In the genomic region with DNA sequence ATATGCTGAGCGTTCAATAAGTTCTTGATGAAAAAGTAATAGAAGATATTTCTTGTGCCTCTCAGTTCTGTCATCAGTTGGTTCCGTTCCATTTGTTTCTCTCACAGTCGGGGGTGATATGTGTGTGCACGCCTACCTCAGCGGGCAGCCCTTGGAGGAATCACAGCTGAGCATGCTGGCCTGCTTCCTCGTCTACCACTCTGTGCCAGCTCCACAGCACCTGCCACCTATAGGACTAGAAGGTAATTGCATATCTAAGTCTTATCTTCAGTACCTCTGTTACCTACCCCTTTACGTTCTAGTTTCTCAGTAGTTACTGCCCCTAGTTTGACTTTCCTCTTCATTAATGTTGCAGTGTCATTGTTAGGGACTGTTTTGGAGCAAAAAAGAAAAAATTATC, we compare ENCODE assay signal across 8 cellular contexts.
A peak's percentile ranks its signal among the peaks of the same experiment; 100 is the strongest.
DNase-seq lines count a peak whose midpoint lies in the region; ATAC-seq and TF ChIP-seq lines count a peak whose summit lies in the region.
"Not testable (repeated sequence)": the region's sequence is repeated elsewhere in the genome, so short reads cannot be mapped to it uniquely, and the experiment has no call there.

No MANE protein-coding gene starts in this region.

- intact Hi-C loops in CD8-positive, alpha-beta T cell (cut with DNase I, micrococcal nuclease); OCI-LY7 (cut with micrococcal nuclease; ENCODE audit: unreplicated experiment); left ventricle myocardium inferior (cut with micrococcal nuclease); psoas muscle (cut with DNase I): not testable (repeated sequence)

- H4K20me1 ChIP-seq in OCI-LY7 (ENCODE audit: insufficient read depth, low read length) = not testable (repeated sequence)

- not testable (repeated sequence) for H3K36me3 ChIP-seq in CD8-positive, alpha-beta T cell (ENCODE audit: insufficient read depth, low read length); OCI-LY7 (ENCODE audit: insufficient read depth, low read length); left ventricle myocardium inferior; psoas muscle (ENCODE audit: insufficient read depth in 1 of 2, low read depth in 1 of 2)

- not testable (repeated sequence) for H3K36me3 Mint-ChIP-seq in CD8-positive, alpha-beta T cell; activated T-helper 17 cell treated with anti-CD3 and anti-CD28 coated beads, Interleukin-2, amount 50 U/mL, for 72 hours (ENCODE audit: low read depth)

- not testable (repeated sequence) for H3K4me3 ChIP-seq in CD8-positive, alpha-beta T cell (ENCODE audit: low read depth, low read length); OCI-LY7 (ENCODE audit: low read depth, low read length, poor library complexity, severe bottlenecking); left ventricle myocardium inferior; psoas muscle

- 15 to 47% (median 43%) methylated on average over 1 to 2 of the region's 7 CpGs for WGBS in psoas muscle, 3 donors

- H3K9me2 ChIP-seq in OCI-LY7 (ENCODE audit: insufficient read depth, low read length) = not testable (repeated sequence)

- H3K4me1 Mint-ChIP-seq in CD8-positive, alpha-beta T cell (ENCODE audit: low read depth); activated T-helper 17 cell treated with anti-CD3 and anti-CD28 coated beads, Interleukin-2, amount 50 U/mL, for 72 hours: not testable (repeated sequence)

- H3K4me3 Mint-ChIP-seq in CD8-positive, alpha-beta T cell; activated T-helper 17 cell treated with anti-CD3 and anti-CD28 coated beads, Interleukin-2, amount 50 U/mL, for 72 hours: not testable (repeated sequence)

- H3K27me3 ChIP-seq in CD8-positive, alpha-beta T cell (ENCODE audit: insufficient read depth, low read length); left ventricle myocardium inferior (ENCODE audit: low read depth); psoas muscle (ENCODE audit: insufficient read depth in 3 of 3, low read length in 2 of 3): not testable (repeated sequence)

- H3K27me3 Mint-ChIP-seq in CD8-positive, alpha-beta T cell (ENCODE audit: low read depth); activated T-helper 17 cell treated with anti-CD3 and anti-CD28 coated beads, Interleukin-2, amount 50 U/mL, for 72 hours: not testable (repeated sequence)

- not testable (repeated sequence) for H3K27ac ChIP-seq in CD8-positive, alpha-beta T cell (ENCODE audit: low read depth, low read length); OCI-LY7 (ENCODE audit: low read depth, low read length, poor library complexity, severe bottlenecking); left ventricle myocardium inferior (replicated peaks); psoas muscle

- POLR2A ChIA-PET in CD8-positive, alpha-beta T cell (lab: Charles Lee); OCI-LY7 (lab: Charles Lee): not testable (repeated sequence)

- H3K4me1 ChIP-seq in CD8-positive, alpha-beta T cell (ENCODE audit: insufficient read depth, low read length); OCI-LY7 (ENCODE audit: insufficient read depth, low read length, poor library complexity, severe bottlenecking); left ventricle myocardium inferior; psoas muscle: not testable (repeated sequence)

- not testable (repeated sequence) for H3K79me2 ChIP-seq in OCI-LY7 (ENCODE audit: insufficient read depth, low read depth, low read length)

- not testable (repeated sequence) for DNase-seq in CD8-positive, alpha-beta T cell; OCI-LY7 (ENCODE audit: low spot score); left ventricle myocardium inferior; psoas muscle

- ATAC-seq in CD8-positive, alpha-beta T cell = peak; percentile 78
- ATAC-seq in GM18909 (IDR thresholded peaks at IDR 0.05; ENCODE audit: poor library complexity, unreplicated experiment) (peak; percentile 72), HG02623 (IDR thresholded peaks at IDR 0.05; ENCODE audit: unreplicated experiment) (peak; percentile 57), HG03354 (IDR thresholded peaks at IDR 0.05; ENCODE audit: poor library complexity, severe bottlenecking, unreplicated experiment) (peak; percentile 79), psoas muscle (peak; percentile 89 to 93 (median 92))
- ATAC-seq in activated T-helper 17 cell treated with anti-CD3 and anti-CD28 coated beads, Interleukin-2, amount 50 U/mL, for 72 hours (replicated peaks) = peak; percentile 79

- not testable (repeated sequence) for TF ChIP-seq CTCF in CD8-positive, alpha-beta T cell (IDR thresholded peaks at IDR 0.05); psoas muscle (IDR thresholded peaks at IDR 0.05)
- TF ChIP-seq CTCF in OCI-LY7 (conservative IDR thresholded peaks at IDR 0.05; ENCODE audit: low read length) (0 out of 2 replicates have a peak, but pooled peaks have one; percentile 19), left ventricle myocardium inferior (IDR thresholded peaks at IDR 0.05; ENCODE audit: borderline replicate concordance) (peak; percentile 21)

- BruUV-seq in OCI-LY7 (replicated peaks; lab: Mats Ljungman, UMichigan) = not testable (repeated sequence)

- not testable (repeated sequence) for H3K27ac Mint-ChIP-seq in CD8-positive, alpha-beta T cell; activated T-helper 17 cell treated with anti-CD3 and anti-CD28 coated beads, Interleukin-2, amount 50 U/mL, for 72 hours

- CTCF ChIA-PET in CD8-positive, alpha-beta T cell (lab: Charles Lee); OCI-LY7 (lab: Charles Lee; ENCODE audit: unreplicated experiment): not testable (repeated sequence)

- not testable (repeated sequence) for H3K9me3 ChIP-seq in CD8-positive, alpha-beta T cell (ENCODE audit: low read length); OCI-LY7 (ENCODE audit: low read length); left ventricle myocardium inferior (replicated peaks); psoas muscle

- H2AFZ ChIP-seq in OCI-LY7 (ENCODE audit: low read length) = not testable (repeated sequence)

- H3K4me2 ChIP-seq in OCI-LY7 (ENCODE audit: low read length) = not testable (repeated sequence)

- H3K9me3 Mint-ChIP-seq in CD8-positive, alpha-beta T cell; activated T-helper 17 cell treated with anti-CD3 and anti-CD28 coated beads, Interleukin-2, amount 50 U/mL, for 72 hours: not testable (repeated sequence)
